In genomic region chr1:7436056-7437005, GRCh38 we compare ENCODE assay signal across 16 cellular contexts.
"Had no signal": no experiment of that assay in that cellular context is flagged by ENCODE, and none has a peak within 500 bp of the region (broad histone marks: within the 10 kb centered on the region; RNA-seq: fewer than 3 reads in every experiment).

No MANE protein-coding gene starts in this region.

- H3K27me3 ChIP-seq: esophagus muscularis mucosa, gastrocnemius medialis had no signal

- ATAC-seq: effector memory CD8-positive, alpha-beta T cell; gastrocnemius medialis; heart right ventricle; left lobe of liver; mucosa of descending colon; naive thymus-derived CD8-positive, alpha-beta T cell; psoas muscle; sciatic nerve had no signal

- DNase-seq: effector memory CD8-positive, alpha-beta T cell; gastrocnemius medialis; heart right ventricle; hypothalamus; naive thymus-derived CD8-positive, alpha-beta T cell; psoas muscle; retina; stimulated activated CD4-positive, alpha-beta T cell treated with anti-CD3 and anti-CD28 coated beads, Interleukin-2, amount 100 ng/mL, for 24 hours; stimulated activated naive CD4-positive, alpha-beta T cell treated with Interleukin-2 at 50 U/mL for 16 hours; trophoblast cell had no signal

- H3K9me3 Mint-ChIP-seq: dendritic cell treated with granulocyte-macrophage colony-stimulating factor and Interleukin-4, amounts not matched to agents 40 ng/mL and 50 ng/mL, for 4 days; effector memory CD8-positive, alpha-beta T cell had no signal

- H3K27ac Mint-ChIP-seq: dendritic cell treated with granulocyte-macrophage colony-stimulating factor and Interleukin-4, amounts not matched to agents 40 ng/mL and 50 ng/mL, for 4 days; effector memory CD8-positive, alpha-beta T cell; naive thymus-derived CD8-positive, alpha-beta T cell had no signal

- H3K4me1 ChIP-seq: esophagus muscularis mucosa, gastrocnemius medialis, heart right ventricle, psoas muscle had no signal

- H3K27me3 Mint-ChIP-seq: dendritic cell treated with granulocyte-macrophage colony-stimulating factor and Interleukin-4, amounts not matched to agents 40 ng/mL and 50 ng/mL, for 4 days had no signal

- H3K4me3 ChIP-seq: esophagus muscularis mucosa, gastrocnemius medialis, heart right ventricle, mucosa of descending colon, psoas muscle had no signal

- H3K4me1 Mint-ChIP-seq: naive thymus-derived CD8-positive, alpha-beta T cell had no signal

- H3K36me3 ChIP-seq: esophagus muscularis mucosa, gastrocnemius medialis, heart right ventricle had no signal

- H3K4me3 Mint-ChIP-seq: dendritic cell treated with granulocyte-macrophage colony-stimulating factor and Interleukin-4, amounts not matched to agents 40 ng/mL and 50 ng/mL, for 4 days; effector memory CD8-positive, alpha-beta T cell; naive thymus-derived CD8-positive, alpha-beta T cell had no signal

- H3K9me3 ChIP-seq: esophagus muscularis mucosa, gastrocnemius medialis, mucosa of descending colon, psoas muscle had no signal

- H3K27ac ChIP-seq: epithelial cell of prostate, esophagus muscularis mucosa, gastrocnemius medialis, heart right ventricle, psoas muscle had no signal
